ENCODE assay signal across 1 cellular context in genomic region chr20:36065427-36065998, GRCh38.
TF ChIP-seq lines count a peak whose summit lies in the region.

No MANE protein-coding gene starts in this region.

TF ChIP-seq in HepG2, 621 proteins besides CTCF, POLR2A, EP300 and RAD21 (continued from another document):
- TF ChIP-seq ARID3A (IDR thresholded peaks at IDR 0.05; ENCODE audit: low read depth, low read length) (no peak), CENPT (CRISPR knock-in tag; IDR thresholded peaks at IDR 0.05; ENCODE audit: low read depth) (0 out of 2 replicates have a peak, but pooled peaks have one; percentile 59), ZHX1 (CRISPR knock-in tag; IDR thresholded peaks at IDR 0.05; ENCODE audit: low read depth) (0 out of 2 replicates have a peak, but pooled peaks have one; percentile 33), ATF5 (CRISPR knock-in tag; IDR thresholded peaks at IDR 0.05; ENCODE audit: low read depth) (peak; percentile 73; the same call in 1 of the 2 replicates), EZH2 (conservative IDR thresholded peaks at IDR 0.05; ENCODE audit: low read depth, low read length) (no peak), FOXO1 (CRISPR knock-in tag; IDR thresholded peaks at IDR 0.05) (no peak)
